ENCODE assay signal across 19 cellular contexts in genomic region chr3:125011941-125012340, GRCh38. TPM values are rescaled to one million over a fixed set of nuclear protein-coding genes. Genes with fewer than 3 reads are reported as not detected.
DNase-seq lines count a peak whose midpoint lies in the region; ATAC-seq and TF ChIP-seq lines count a peak whose summit lies in the region.
"Had no signal": no experiment of that assay in that cellular context is flagged by ENCODE, and none has a peak within 500 bp of the region (broad histone marks: within the 10 kb centered on the region; RNA-seq: fewer than 3 reads in every experiment).

No MANE protein-coding gene starts in this region.

- peak overlapping the region; percentile 85 for H3K27ac ChIP-seq in WERI-Rb-1
- no peak overlapping the region for H3K27ac ChIP-seq in psoas muscle
- no peak overlapping the region for H3K27ac ChIP-seq in caudate nucleus (ENCODE audit: low read depth, low read length)
- H3K27ac ChIP-seq: heart right ventricle, right lobe of liver, thyroid gland had no signal

- DNase-seq in HCEC 1CT = peak; percentile 73
- peak; percentile 90 for DNase-seq in WERI-Rb-1
- peak; percentile 70 for DNase-seq in fibroblast of the aortic adventitia (ENCODE audit: low read depth)
- no peak for DNase-seq in psoas muscle
- DNase-seq in NCI-H526 treated with DMSO at 0.1 percent for 48 hours (lab: John Stamatoyannopoulos, UW) = no peak
- DNase-seq in caudate nucleus (lab: John Stamatoyannopoulos, UW) = no peak
- DNase-seq in stimulated activated CD4-positive, alpha-beta T cell treated with anti-CD3 and anti-CD28 coated beads, Interleukin-4, amount 100 ng/mL, for 24 hours = no peak
- DNase-seq: activated gamma-delta T cell treated with Interleukin-2 at 50 U/mL for 16 hours; activated T-cell treated with anti-CD3 and anti-CD28 coated beads, Interleukin-2, amount 50 U/mL, for 1 hour; CD4-positive, CD25-positive, alpha-beta regulatory T cell; DMS 273 treated with DMSO at 0.1 percent for 48 hours; heart right ventricle; HFFc6; NCI-H1436; NK-92 treated with Interleukin-12 subunit alpha and Interleukin-12 subunit beta, amount 100 ng/mL, for 24 hours; right lobe of liver; stimulated activated naive CD8-positive, alpha-beta T cell treated with anti-CD3 and anti-CD28 coated beads, Interleukin-15, amount 100 ng/mL, for 72 hours; thyroid gland had no signal

- intact Hi-C loops in psoas muscle (cut with DNase I) = no loop called here

- H3K9me3 ChIP-seq in WERI-Rb-1 (ENCODE audit: severe bottlenecking) (no peaks in the 10 kb centered on the region), psoas muscle (no peaks in the 10 kb centered on the region)
- H3K9me3 ChIP-seq: heart right ventricle, right lobe of liver, thyroid gland had no signal

- H3K36me3 ChIP-seq in WERI-Rb-1 (peaks cover 94% of the 10 kb centered on the region), psoas muscle (ENCODE audit: insufficient read depth in 1 of 2, low read depth in 1 of 2) (peaks cover 3 to 79% of the 10 kb centered on the region in 2 donors)

- TF ChIP-seq CTCF in WERI-Rb-1 (IDR thresholded peaks at IDR 0.05; ENCODE audit: low read depth, low read length) (no peak), fibroblast of the aortic adventitia (IDR thresholded peaks at IDR 0.05; ENCODE audit: insufficient read depth, low read length) (no peak), psoas muscle (IDR thresholded peaks at IDR 0.05) (no peak)

- H3K4me3 ChIP-seq in WERI-Rb-1 (ENCODE audit: low read depth, low read length) (no peak overlapping the region), fibroblast of the aortic adventitia (ENCODE audit: low read depth, low read length) (no peak overlapping the region), psoas muscle (no peak overlapping the region)
- H3K4me3 ChIP-seq: heart right ventricle, right lobe of liver, thyroid gland had no signal

- peak in 3 of 4 donors; percentile 70 to 91 (median 71) for ATAC-seq in psoas muscle
- ATAC-seq: heart right ventricle; left lobe of liver; right lobe of liver; stimulated activated naive CD8-positive, alpha-beta T cell treated with anti-CD3 and anti-CD28 coated beads, Interleukin-15, amount 100 ng/mL, for 72 hours had no signal

- no peaks in the 10 kb centered on the region for H3K27me3 ChIP-seq in WERI-Rb-1 (ENCODE audit: insufficient read depth, low read depth, severe bottlenecking)
- H3K27me3 ChIP-seq in psoas muscle (ENCODE audit: insufficient read depth in 3 of 3, low read length in 2 of 3) = no peaks in the 10 kb centered on the region
- H3K27me3 ChIP-seq: heart right ventricle, right lobe of liver, thyroid gland had no signal

- H3K4me1 ChIP-seq in psoas muscle = peaks cover 12% of the 10 kb centered on the region
- H3K4me1 ChIP-seq: thyroid gland had no signal

- 70 to 78% (median 74%) methylated on average over 7 of the region's 7 CpGs for WGBS in psoas muscle, 3 donors

RNA-seq across cellular contexts. Expression of gene HEG1, which starts 43.9 kb away (rescaled TPM):
- total RNA-seq in fibroblast of the aortic adventitia (ENCODE audit: low replicate concordance) (198 and 256 TPM in 2 replicates), psoas muscle (10 to 100 TPM; 11.7 to 38.7 (median 17.5) TPM)
- polyA plus RNA-seq in psoas muscle = 1 to 10 TPM; 3.2 to 6.4 (median 4.5) TPM

Comparison
In these comparisons a context has a peak if more than half of its experiments do, and no peak if none do; other contexts are left out.
1. DNase-seq: peak in HCEC 1CT (single experiment), WERI-Rb-1 (single experiment) and fibroblast of the aortic adventitia (single experiment); none in psoas muscle (0 of 2), NCI-H526 treated with DMSO at 0.1 percent for 48 hours (single experiment), caudate nucleus (0 of 61) and stimulated activated CD4-positive, alpha-beta T cell treated with anti-CD3 and anti-CD28 coated beads, Interleukin-4, amount 100 ng/mL, for 24 hours (single experiment).